Comparison of ENCODE assay signal across 19 cellular contexts in genomic region chr14:24177041-24177825, GRCh38. TPM values are rescaled to one million over a fixed set of nuclear protein-coding genes. Genes with fewer than 3 reads are reported as not detected.
"Had no signal": no experiment of that assay in that cellular context is flagged by ENCODE, and none has a peak within 500 bp of the region (broad histone marks: within the 10 kb centered on the region; RNA-seq: fewer than 3 reads in every experiment).

No MANE protein-coding gene starts in this region.

- ATAC-seq: mucosa of descending colon; naive thymus-derived CD4-positive, alpha-beta T cell; psoas muscle had no signal

- H3K27ac ChIP-seq: left ventricle myocardium inferior, psoas muscle, spleen had no signal

- H3K4me3 ChIP-seq: left ventricle myocardium inferior, mucosa of descending colon, psoas muscle, sigmoid colon, spleen had no signal

- DNase-seq: activated B cell treated with CpG ODN at 0.5 μM for 24 hours; activated CD4-positive, alpha-beta T cell treated with anti-CD3 and anti-CD28 coated beads for 48 hours; activated CD8-positive, alpha-beta memory T cell treated with anti-CD3 and anti-CD28 coated beads, Interleukin-2, amount 50 U/mL, for 48 hours; activated naive CD4-positive, alpha-beta T cell treated with anti-CD3 and anti-CD28 coated beads, Interleukin-2, amount 50 U/mL, for 16 hours; amygdala; cortex of kidney; effector CD4-positive, alpha-beta T cell; foreskin fibroblast; glutamatergic neuron; hypothalamus; left ventricle myocardium inferior; mucosa of descending colon; naive thymus-derived CD4-positive, alpha-beta T cell; nucleus accumbens; sigmoid colon; spleen had no signal

- H3K9me3 ChIP-seq: left ventricle myocardium inferior, mucosa of descending colon, psoas muscle, sigmoid colon, spleen had no signal

- H3K27me3 ChIP-seq: sigmoid colon, spleen had no signal

- H3K27ac Mint-ChIP-seq: activated B cell treated with CpG ODN at 0.5 μM for 24 hours had no signal

- H3K27me3 Mint-ChIP-seq: activated B cell treated with CpG ODN at 0.5 μM for 24 hours; brain; naive thymus-derived CD4-positive, alpha-beta T cell had no signal

- H3K9me3 Mint-ChIP-seq: activated B cell treated with CpG ODN at 0.5 μM for 24 hours; brain; naive thymus-derived CD4-positive, alpha-beta T cell had no signal

- H3K4me3 Mint-ChIP-seq: activated B cell treated with CpG ODN at 0.5 μM for 24 hours; brain; naive thymus-derived CD4-positive, alpha-beta T cell had no signal

RNA-seq across cellular contexts. Expression of gene TSSK4, which starts 28.3 kb away (rescaled TPM):
- total RNA-seq: kidney epithelial cell, left ventricle myocardium inferior, psoas muscle had no signal
